Comparison of ENCODE assay signal across 8 cellular contexts in the genomic region with DNA sequence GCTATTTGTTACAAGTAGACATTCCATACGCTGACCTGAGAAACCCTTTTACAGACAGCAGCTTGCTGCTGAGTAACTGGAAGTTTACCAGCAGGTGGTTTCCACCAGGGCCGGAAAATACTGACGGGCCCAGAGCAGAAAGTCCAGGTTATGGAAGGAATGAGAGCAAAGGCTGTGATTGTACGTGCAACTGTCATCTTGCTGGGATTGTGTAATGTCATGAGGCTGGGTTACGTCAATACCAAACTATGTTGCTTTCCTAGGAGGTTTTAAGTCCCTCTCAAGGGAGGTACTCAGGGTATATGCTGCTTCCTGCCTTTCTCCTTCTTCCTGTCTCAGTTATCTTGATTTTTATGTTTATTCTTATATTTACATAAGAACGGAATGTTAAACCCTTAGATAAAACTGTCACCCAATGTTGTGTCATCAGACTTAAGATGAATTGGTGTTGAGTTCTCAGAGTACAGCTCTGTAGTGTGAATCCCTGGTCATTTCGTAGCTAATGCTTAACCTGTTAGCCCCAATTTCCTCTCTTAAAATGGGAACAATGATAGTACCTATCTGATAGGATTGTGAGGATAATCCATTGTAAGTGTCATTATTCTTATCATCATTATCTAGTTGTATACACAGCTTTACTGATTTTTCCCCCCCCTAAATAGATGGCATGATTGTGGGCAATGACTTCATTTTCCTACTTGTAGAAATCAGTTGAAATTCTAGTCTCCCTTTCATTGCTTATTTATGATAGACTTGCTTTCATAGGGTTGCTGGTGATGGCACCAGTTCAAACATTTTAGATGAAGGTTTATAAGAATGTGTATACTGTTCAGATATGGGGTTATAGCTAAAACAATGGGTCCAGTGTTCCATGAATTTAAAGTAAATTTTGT.
DNase-seq lines count a peak whose midpoint lies in the region; FAIRE-seq and TF ChIP-seq lines count a peak whose summit lies in the region.

No MANE protein-coding gene starts in this region.

- H3K27me3 ChIP-seq in HUES48 (ENCODE audit: control insufficient read depth, insufficient read depth, low read length) (no peaks in the 10 kb centered on the region), astrocyte (ENCODE audit: insufficient read depth, low read length) (no peaks in the 10 kb centered on the region), thyroid gland (no peaks in the 10 kb centered on the region)

- WGBS in thyroid gland, 2 donors, result 45 to 52% methylated on average over 7 of the region's 7 CpGs

- H3K36me3 Mint-ChIP-seq in astrocyte (ENCODE audit: low read depth, unreplicated experiment), result peaks cover 17% of the 10 kb centered on the region

- H3K9me3 ChIP-seq in HUES48 (ENCODE audit: control insufficient read depth, insufficient read depth, low read length) (no peaks in the 10 kb centered on the region), astrocyte (ENCODE audit: insufficient read depth, low read depth, low read length) (no peaks in the 10 kb centered on the region), thyroid gland (no peaks in the 10 kb centered on the region)

- peaks cover 82% of the 10 kb centered on the region for H3K4me1 Mint-ChIP-seq in astrocyte (ENCODE audit: low read depth, unreplicated experiment)

- FAIRE-seq in astrocyte (lab: Jason Lieb, UNC), result no peak

- TF ChIP-seq POLR2A in thyroid gland (IDR thresholded peaks at IDR 0.05), result no peak

- peak overlapping the region; percentile 70 for H3K4me2 ChIP-seq in astrocyte (ENCODE audit: low read length)

- no peaks in the 10 kb centered on the region for H3K27me3 Mint-ChIP-seq in astrocyte (ENCODE audit: low read depth, unreplicated experiment)

- peaks cover 74% of the 10 kb centered on the region for H3K79me2 ChIP-seq in astrocyte (ENCODE audit: insufficient read depth, low read length)

- H4K20me1 ChIP-seq in astrocyte (ENCODE audit: insufficient read depth, low read length), result no peaks in the 10 kb centered on the region

- intact Hi-C loops in thyroid gland (cut with DNase I), result no loop called here

- H2AFZ ChIP-seq in astrocyte (ENCODE audit: low read depth, low read length), result no peak overlapping the region

- peak overlapping the region; percentile 76 for H3K27ac Mint-ChIP-seq in astrocyte (ENCODE audit: unreplicated experiment)

- peak overlapping the region; percentile 30 for H3K4me3 Mint-ChIP-seq in astrocyte (ENCODE audit: unreplicated experiment)

- H3K4me1 ChIP-seq in HUES48 (ENCODE audit: control insufficient read depth, insufficient read depth, low read length), result peaks cover 89% of the 10 kb centered on the region
- H3K4me1 ChIP-seq in astrocyte (ENCODE audit: insufficient read depth, low read length), result peaks cover 68% of the 10 kb centered on the region
- peaks cover 68 to 85% of the 10 kb centered on the region in 2 donors for H3K4me1 ChIP-seq in thyroid gland

- H3K4me3 ChIP-seq in HUES48 (ENCODE audit: low read depth, low read length), result peak overlapping the region; percentile 8; the same call in 1 of the 2 replicates
- H3K4me3 ChIP-seq in astrocyte (ENCODE audit: insufficient read depth, low read depth, low read length), result no peak overlapping the region
- H3K4me3 ChIP-seq in thyroid gland (replicated peaks in 1 of 3), result no peak overlapping the region

- no peaks in the 10 kb centered on the region for H3K36me3 ChIP-seq in HUES48 (ENCODE audit: control insufficient read depth, insufficient read depth, low read length)
- H3K36me3 ChIP-seq in astrocyte (ENCODE audit: insufficient read depth, low read length), result peaks cover under 1% of the 10 kb centered on the region
- H3K36me3 ChIP-seq in thyroid gland, result no peaks in the 10 kb centered on the region

- TF ChIP-seq CTCF in astrocyte (IDR thresholded peaks at IDR 0.05; ENCODE audit: insufficient read depth, low read depth, low read length) (no peak), thyroid gland (IDR thresholded peaks at IDR 0.05) (no peak)

- peak overlapping the region; percentile 90 for H3K27ac ChIP-seq in HUES48 (ENCODE audit: low read depth, low read length)
- H3K27ac ChIP-seq in astrocyte (ENCODE audit: low read depth, low read length), result peak overlapping the region; percentile 92
- peak overlapping the region; percentile 33 to 71 (median 68) for H3K27ac ChIP-seq in thyroid gland

- H3K9me3 Mint-ChIP-seq in astrocyte (ENCODE audit: unreplicated experiment), result no peaks in the 10 kb centered on the region

- H3K9ac ChIP-seq in HUES48 (ENCODE audit: low read depth, low read length) (peak overlapping the region; percentile 33), astrocyte (ENCODE audit: low read length) (peak overlapping the region; percentile 76)

- peak; percentile 99 for DNase-seq in astrocyte (ENCODE audit: low read depth)
- peak; percentile 99 for DNase-seq in iris pigment epithelial cell (ENCODE audit: low read depth)
- DNase-seq in thyroid gland, result peak; percentile 22 to 41
- no peak for DNase-seq in stimulated activated naive CD4-positive, alpha-beta T cell (lab: John Stamatoyannopoulos, UW)
- no peak for DNase-seq in germinal center (ENCODE audit: low spot score)
- no peak for DNase-seq in superior temporal gyrus (ENCODE audit: extremely low spot score)
- DNase-seq in NCI-H2171 treated with DMSO at 0.1 percent for 48 hours (lab: John Stamatoyannopoulos, UW), result no peak

Comparison
In these comparisons a context has a peak if more than half of its experiments do, and no peak if none do; other contexts are left out.
1. DNase-seq: peak in astrocyte (single experiment), iris pigment epithelial cell (single experiment) and thyroid gland (2 of 2); none in stimulated activated naive CD4-positive, alpha-beta T cell (0 of 6), germinal center (single experiment), superior temporal gyrus (single experiment) and NCI-H2171 treated with DMSO at 0.1 percent for 48 hours (single experiment).
2. Peak in every context shown above with its lines, with median percentiles within 50 percentile points of each other: H3K27ac ChIP-seq.